8 cellular contexts compared by ENCODE assay signal in genomic region chr15:61344293-61344692, GRCh38.
"Had no signal": no experiment of that assay in that cellular context is flagged by ENCODE, and none has a peak within 500 bp of the region (broad histone marks: within the 10 kb centered on the region; RNA-seq: fewer than 3 reads in every experiment).

No MANE protein-coding gene starts in this region.

- FAIRE-seq: HTR-8/SVneo, K562 had no signal

- H3K4me3 ChIP-seq: K562 had no signal

- ATAC-seq: K562 had no signal

- DNase-seq: IMR-90, Karpas-422, KBM-7, KG1 had no signal

- H3K27ac ChIP-seq: HL-60, KMS-11 had no signal

- H3K4me2 ChIP-seq: KMS-11 had no signal

- H3K9ac ChIP-seq: KMS-11 had no signal
